In the genomic region with DNA sequence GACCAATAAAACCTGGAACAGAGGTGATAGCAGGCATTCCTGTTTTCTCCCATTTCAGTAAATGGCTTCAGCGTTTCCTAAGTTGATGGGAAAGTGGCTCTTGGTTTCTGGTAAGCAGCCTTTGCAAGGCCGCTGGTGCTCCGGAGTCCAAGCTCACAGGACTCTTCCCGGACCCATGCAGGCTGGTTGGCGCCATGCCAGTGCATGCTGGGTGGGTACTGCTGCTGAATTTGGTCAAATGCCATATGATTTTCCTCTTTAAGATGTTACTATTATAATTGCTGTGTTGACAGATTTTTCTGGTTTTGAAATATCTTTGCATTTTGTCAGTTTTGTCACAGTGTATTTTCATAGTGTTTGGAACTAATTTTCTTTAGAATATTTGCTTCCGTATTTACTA, we compare ENCODE assay signal across 2 cellular contexts.
TF ChIP-seq lines count a peak whose summit lies in the region.

No MANE protein-coding gene starts in this region.

TF ChIP-seq in HepG2, 621 proteins besides CTCF, POLR2A, EP300 and RAD21 (continued from another document):
- TF ChIP-seq ZSCAN9 (CRISPR knock-in tag; IDR thresholded peaks at IDR 0.05; ENCODE audit: borderline replicate concordance) (no peak), TEAD2 (CRISPR knock-in tag; IDR thresholded peaks at IDR 0.05) (no peak)
TF ChIP-seq in HepG2: peak in this region for 2.

TF ChIP-seq in HEK293, 187 proteins besides CTCF, POLR2A, EP300 and RAD21:
- peak; percentile 60; the same call in 1 of the 2 replicates for TF ChIP-seq ZBTB44 (tag by site-specific recombination; IDR thresholded peaks at IDR 0.05)
- no peak for TF ChIP-seq ZNF23 (tag by site-specific recombination; IDR thresholded peaks at IDR 0.05; ENCODE audit: borderline replicate concordance)
- TF ChIP-seq PRDM1 (tag by site-specific recombination; IDR thresholded peaks at IDR 0.05) = peak; percentile 80
- TF ChIP-seq GLIS1 (tag by site-specific recombination; IDR thresholded peaks at IDR 0.05) = no peak
- TF ChIP-seq ZNF623 (tag by site-specific recombination; IDR thresholded peaks at IDR 0.05) = no peak
- TF ChIP-seq ZNF747 (tag by site-specific recombination; IDR thresholded peaks at IDR 0.05) = no peak
- TF ChIP-seq ZNF324 (tag by site-specific recombination; IDR thresholded peaks at IDR 0.05) = no peak
- no peak for TF ChIP-seq ZNF354C (tag by site-specific recombination; IDR thresholded peaks at IDR 0.05; ENCODE audit: borderline replicate concordance, low read depth)
- TF ChIP-seq ZNF366 (tag by site-specific recombination; conservative IDR thresholded peaks at IDR 0.05) = no peak
- TF ChIP-seq ZFP69B (tag by site-specific recombination; IDR thresholded peaks at IDR 0.05) = 0 out of 2 replicates have a peak, but pooled peaks have one; percentile 63
- TF ChIP-seq ZNF2 (tag by site-specific recombination; IDR thresholded peaks at IDR 0.05) = no peak
- 0 out of 2 replicates have a peak, but pooled peaks have one; percentile 16 for TF ChIP-seq ZNF335 (tag by site-specific recombination; conservative IDR thresholded peaks at IDR 0.05)
- peak; percentile 57; the same call in 1 of the 2 replicates for TF ChIP-seq ZSCAN30 (tag by site-specific recombination; IDR thresholded peaks at IDR 0.05)
- TF ChIP-seq, protein P1, sequence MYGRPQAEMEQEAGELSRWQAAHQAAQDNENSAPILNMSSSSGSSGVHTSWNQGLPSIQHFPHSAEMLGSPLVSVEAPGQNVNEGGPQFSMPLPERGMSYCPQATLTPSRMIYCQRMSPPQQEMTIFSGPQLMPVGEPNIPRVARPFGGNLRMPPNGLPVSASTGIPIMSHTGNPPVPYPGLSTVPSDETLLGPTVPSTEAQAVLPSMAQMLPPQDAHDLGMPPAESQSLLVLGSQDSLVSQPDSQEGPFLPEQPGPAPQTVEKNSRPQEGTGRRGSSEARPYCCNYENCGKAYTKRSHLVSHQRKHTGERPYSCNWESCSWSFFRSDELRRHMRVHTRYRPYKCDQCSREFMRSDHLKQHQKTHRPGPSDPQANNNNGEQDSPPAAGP (tag by site-specific recombination; IDR thresholded peaks at IDR 0.05) = no peak
- TF ChIP-seq IKZF3 (tag by site-specific recombination; IDR thresholded peaks at IDR 0.05) = peak; percentile 56; the same call in 1 of the 2 replicates
- TF ChIP-seq KLF1 (tag by site-specific recombination; IDR thresholded peaks at IDR 0.05) = no peak
- TF ChIP-seq OSR2 (tag by site-specific recombination; IDR thresholded peaks at IDR 0.05) = no peak
- no peak for TF ChIP-seq ZNF292 (tag by site-specific recombination; IDR thresholded peaks at IDR 0.05; ENCODE audit: borderline replicate concordance, low read depth)
- 0 out of 2 replicates have a peak, but pooled peaks have one; percentile 21 for TF ChIP-seq ZNF394 (tag by site-specific recombination; IDR thresholded peaks at IDR 0.05; ENCODE audit: borderline replicate concordance)
- TF ChIP-seq ZBTB17 (tag by site-specific recombination; IDR thresholded peaks at IDR 0.05) = peak; percentile 43; the same call in 1 of the 2 replicates
- TF ChIP-seq ELK4 (IDR thresholded peaks at IDR 0.05; ENCODE audit: borderline replicate concordance, low read depth, low read length) = no peak
- TF ChIP-seq ZNF548 (tag by site-specific recombination; IDR thresholded peaks at IDR 0.05) = no peak
- peak; percentile 77 for TF ChIP-seq ZNF600 (tag by site-specific recombination; IDR thresholded peaks at IDR 0.05)
- peak; percentile 56; the same call in 1 of the 2 replicates for TF ChIP-seq ZNF692 (tag by site-specific recombination; IDR thresholded peaks at IDR 0.05)
- no peak for TF ChIP-seq ZNF221 (tag by site-specific recombination; IDR thresholded peaks at IDR 0.05; ENCODE audit: borderline replicate concordance)
- TF ChIP-seq HOXA7 (CRISPR knock-in tag; IDR thresholded peaks at IDR 0.05; ENCODE audit: borderline replicate concordance) = no peak
- peak; percentile 58 for TF ChIP-seq ZIC2 (tag by site-specific recombination; IDR thresholded peaks at IDR 0.05)
- TF ChIP-seq HOXC10 (CRISPR knock-in tag; IDR thresholded peaks at IDR 0.05) = no peak
- no peak for TF ChIP-seq ZBTB48 (tag by site-specific recombination; IDR thresholded peaks at IDR 0.05)
- peak; percentile 83 for TF ChIP-seq ZNF660 (tag by site-specific recombination; IDR thresholded peaks at IDR 0.05)
